In genomic region chr15:33115191-33115861, GRCh38 we compare ENCODE assay signal across 14 cellular contexts.
"Had no signal": no experiment of that assay in that cellular context is flagged by ENCODE, and none has a peak within 500 bp of the region (broad histone marks: within the 10 kb centered on the region; RNA-seq: fewer than 3 reads in every experiment).

No MANE protein-coding gene starts in this region.

- H3K27me3 ChIP-seq: esophagus squamous epithelium, upper lobe of left lung had no signal

- H3K4me3 ChIP-seq: esophagus squamous epithelium, smooth muscle cell, upper lobe of left lung had no signal

- DNase-seq: activated CD4-positive, alpha-beta T cell treated with anti-CD3 and anti-CD28 coated beads, Interleukin-2, amount 10 ng/mL, durations not matched to agents 7 days and 5 days; activated CD8-positive, alpha-beta T cell treated with anti-CD3 and anti-CD28 coated beads, Interleukin-2, amount 10 ng/mL, durations not matched to agents 7 days and 5 days; activated naive CD4-positive, alpha-beta T cell treated with anti-CD3 and anti-CD28 coated beads for 36 hours; activated T-cell treated with anti-CD3 and anti-CD28 coated beads, Interleukin-2, amount 50 U/mL, for 4 hours; dermis blood vessel endothelial cell; effector memory CD4-positive, alpha-beta T cell; esophagus squamous epithelium; mesendoderm; naive thymus-derived CD8-positive, alpha-beta T cell; stimulated activated CD4-positive, alpha-beta T cell treated with anti-CD3 and anti-CD28 coated beads, Interleukin-4, amount 100 ng/mL, for 1 hour; stimulated activated naive CD8-positive, alpha-beta T cell treated with anti-CD3 and anti-CD28 coated beads, Interleukin-15, amount 100 ng/mL, for 72 hours; upper lobe of left lung had no signal

- H3K9me3 ChIP-seq: esophagus squamous epithelium, neutrophil, upper lobe of left lung had no signal

- H3K36me3 ChIP-seq: esophagus squamous epithelium, neutrophil, upper lobe of left lung had no signal

- H3K27ac ChIP-seq: neutrophil had no signal
